11 cellular contexts compared by ENCODE assay signal in genomic region chr1:39646232-39647081, GRCh38. TPM values are rescaled to one million over a fixed set of nuclear protein-coding genes. Genes with fewer than 3 reads are reported as not detected.
DNase-seq lines count a peak whose midpoint lies in the region; ATAC-seq and TF ChIP-seq lines count a peak whose summit lies in the region.
"Had no signal": no experiment of that assay in that cellular context is flagged by ENCODE, and none has a peak within 500 bp of the region (broad histone marks: within the 10 kb centered on the region; RNA-seq: fewer than 3 reads in every experiment).

No MANE protein-coding gene starts in this region.

- CTCF ChIA-PET in T-cell (lab: Charles Lee): interaction anchor here in 1 of 2 donors (1.0 kb wide), 1 partner anchor 11 kb away, joined by 3 read pairs; no protein-coding TSS in a partner anchor

- H3K27me3 ChIP-seq in esophagus muscularis mucosa: peaks cover 0 to 5% (median 0%) of the 10 kb centered on the region in 4 donors

- 58% methylated on average over 9 of the region's 12 CpGs for WGBS in esophagus muscularis mucosa

- POLR2A ChIA-PET in T-cell (lab: Charles Lee): interaction anchor here in 1 of 2 donors (0.5 kb wide), 1 partner anchor 275 kb away, joined by 4 read pairs; no protein-coding TSS in a partner anchor

- no peaks in the 10 kb centered on the region for H3K4me1 Mint-ChIP-seq in T-cell

- TF ChIP-seq CTCF in esophagus muscularis mucosa (IDR thresholded peaks at IDR 0.05): no peak

- ATAC-seq in HG03196 (IDR thresholded peaks at IDR 0.05; ENCODE audit: unreplicated experiment) (no peak), T-cell (replicated peaks in 1 of 4) (no peak)
- no peak for ATAC-seq in activated CD4-positive, CD25-positive, alpha-beta regulatory T cell treated with anti-CD3 and anti-CD28 coated beads, Interleukin-2, amount 50 U/mL, for 24 hours

- H3K4me3 ChIP-seq in esophagus muscularis mucosa: no peak overlapping the region

- no peaks in the 10 kb centered on the region for H3K36me3 ChIP-seq in esophagus muscularis mucosa

- TF ChIP-seq POLR2A in esophagus muscularis mucosa (IDR thresholded peaks at IDR 0.05; ENCODE audit: low read depth): no peak

- H3K27me3 Mint-ChIP-seq in T-cell: no peaks in the 10 kb centered on the region

- intact Hi-C loops in esophagus muscularis mucosa (cut with DNase I): no loop called here

- H3K4me1 ChIP-seq in esophagus muscularis mucosa: peaks cover 12 to 22% (median 19%) of the 10 kb centered on the region in 4 donors

- TF ChIP-seq EP300 in esophagus muscularis mucosa (IDR thresholded peaks at IDR 0.05): no peak

- H3K27ac ChIP-seq in esophagus muscularis mucosa (replicated peaks in 1 of 4): peak overlapping the region; percentile 44 to 60 (median 44)

- H3K9me3 ChIP-seq in esophagus muscularis mucosa: no peaks in the 10 kb centered on the region

- no peaks in the 10 kb centered on the region for H3K9me3 Mint-ChIP-seq in T-cell

- no peaks in the 10 kb centered on the region for H3K36me3 Mint-ChIP-seq in T-cell

- DNase-seq in AG08395 (ENCODE audit: low spot score) (peak; percentile 84), NCI-H2227 (lab: John Stamatoyannopoulos, UW; ENCODE audit: unreplicated experiment) (peak; percentile 51), esophagus muscularis mucosa (ENCODE audit: extremely low spot score) (no peak), myocyte (ENCODE audit: low read depth) (peak; percentile 97), T-cell (no peak), KG1 (lab: John Stamatoyannopoulos, UW) (no peak)
- DNase-seq: activated CD4-positive, alpha-beta T cell treated with anti-CD3 and anti-CD28 coated beads, Interleukin-2, amount 50 U/mL, for 48 hours; AML-193 had no signal

- no peak overlapping the region for H3K27ac Mint-ChIP-seq in T-cell

- H3K4me3 Mint-ChIP-seq in T-cell: no peak overlapping the region

RNA-seq across cellular contexts. Expression of gene HEYL, which starts 7.0 kb away (rescaled TPM):
- total RNA-seq in esophagus muscularis mucosa: 1 to 10 TPM; 5.6 to 8.8 (median 8.4) TPM
- total RNA-seq in myocyte: 84.9 and 91.9 TPM in 2 replicates
- polyA plus RNA-seq in myocyte (2012): 27.6 TPM
- total RNA-seq in T-cell: under 1 TPM in 2 of 5 donors, not detected in 3; 0.15 to 0.25 TPM

RNA-seq across cellular contexts. Expression of gene NT5C1A, which starts 25.4 kb away (rescaled TPM):
- under 1 TPM in 1 of 4 donors, not detected in 3; 0.26 TPM for total RNA-seq in esophagus muscularis mucosa
- 2.3 and 4.8 TPM in 2 replicates for total RNA-seq in myocyte
- polyA plus RNA-seq in myocyte (2012): 0.11 TPM
- 1 to 10 TPM in 1 of 5 donors, under 1 TPM in 3, not detected in 1; 0.22 to 1.3 (median 0.42) TPM for total RNA-seq in T-cell
- total RNA-seq: glomerular endothelial cell had no signal

RNA-seq across cellular contexts. Expression of gene HPCAL4, which starts 44.8 kb away (rescaled TPM):
- total RNA-seq in esophagus muscularis mucosa (under 1 TPM in 2 of 4 donors, not detected in 2; 0.13 to 0.33 TPM), myocyte (0.35 and 0.78 TPM in 2 replicates), T-cell (10 to 100 TPM; 10.3 to 38.5 (median 28.5) TPM)
- polyA plus RNA-seq in myocyte (2012): 0.03 TPM
- total RNA-seq: glomerular endothelial cell had no signal

Comparison
In these comparisons a context has a peak if more than half of its experiments do, and no peak if none do; other contexts are left out.
1. DNase-seq: peak in AG08395 (single experiment), NCI-H2227 (single experiment) and myocyte (single experiment); none in esophagus muscularis mucosa (single experiment), T-cell (0 of 34) and KG1 (single experiment).
2. RNA of gene HEYL, which starts 7.0 kb away (total RNA-seq): 84.9 to 91.9 TPM in myocyte and 5.6 to 8.8 TPM in esophagus muscularis mucosa; 0.15 to 0.25 TPM in T-cell; every median in the first group is over 4 times any median in the second.